In the genomic region with DNA sequence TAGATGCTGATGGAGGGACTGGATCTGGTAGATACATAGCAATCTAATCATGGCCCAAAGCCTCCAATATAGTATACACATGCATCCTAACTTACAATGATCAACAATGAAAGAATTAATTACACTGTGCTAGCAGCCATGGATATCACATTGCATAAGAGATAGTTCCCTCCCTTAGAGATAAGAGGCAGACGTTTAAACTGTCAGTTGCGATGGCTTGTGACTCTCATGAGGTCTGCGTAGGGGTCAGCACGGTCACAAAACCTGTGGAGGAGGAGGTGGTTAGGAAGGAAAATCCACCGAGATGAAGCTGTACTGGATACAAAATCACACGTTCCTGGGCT, we compare ENCODE assay signal across 8 cellular contexts. TPM values are rescaled to one million over a fixed set of nuclear protein-coding genes. Genes with fewer than 3 reads are reported as not detected.
A peak's percentile ranks its signal among the peaks of the same experiment; 100 is the strongest.
DNase-seq lines count a peak whose midpoint lies in the region; ATAC-seq, FAIRE-seq and TF ChIP-seq lines count a peak whose summit lies in the region.

No MANE protein-coding gene starts in this region.

- H2BK5ac ChIP-seq in mesenchymal stem cell (ENCODE audit: low read depth, low read length, poor library complexity, severe bottlenecking), result no peak overlapping the region

- CTCF ChIA-PET in GM12878 (lab: Yijun Ruan, JAX), result interaction anchor here (0.6 to 5.0 kb wide), 13 partner anchors 9 to 204 kb away, joined by 3 to 33 read pairs (median 4); no protein-coding TSS in a partner anchor

- peak overlapping the region; percentile 71 for H3K9ac ChIP-seq in GM12878 (ENCODE audit: control insufficient read depth, insufficient read depth, low read length)
- peak overlapping the region; percentile 85 for H3K9ac ChIP-seq in mesenchymal stem cell (ENCODE audit: low read length)

- no peak for TF ChIP-seq RAD21 in GM12878 (IDR thresholded peaks at IDR 0.05; ENCODE audit: insufficient read depth, low read depth, low read length)

- H2BK12ac ChIP-seq in mesenchymal stem cell (ENCODE audit: low read length in 2 of 2), result peak overlapping the region in 1 of 2 experiments; percentile 27

- H3K36me3 ChIP-seq in cardiac muscle cell, result no peaks in the 10 kb centered on the region
- H3K36me3 ChIP-seq in GM12878 (ENCODE audit: control insufficient read depth in 2 of 2, insufficient read depth in 2 of 2, low read length in 1 of 2), result no peaks in the 10 kb centered on the region
- no peaks in the 10 kb centered on the region for H3K36me3 ChIP-seq in mesenchymal stem cell (ENCODE audit: control insufficient read depth in 1 of 2, insufficient read depth in 2 of 2, low read depth in 1 of 2, low read length in 2 of 2)
- no peaks in the 10 kb centered on the region for H3K36me3 ChIP-seq in vagina

- in situ Hi-C loops in GM12878 (cut with MboI), result no loop called here

- RAD21 ChIA-PET in GM12878 (lab: Charles Lee; ENCODE audit: unreplicated experiment), result interaction anchor here (0.7 to 3.7 kb wide), 13 partner anchors 9 to 492 kb away, joined by 3 to 53 read pairs (median 4); partner anchors contain the start of genes PTPN4 and TMEM185B

- H3K4me3 ChIP-seq in cardiac muscle cell, result peak overlapping the region; percentile 65
- peak overlapping the region; percentile 91; the same call in 1 of the 2 replicates for H3K4me3 ChIP-seq in GM12878
- H3K4me3 ChIP-seq in mesenchymal stem cell (ENCODE audit: insufficient read depth in 1 of 2, low read depth in 1 of 2, low read length in 2 of 2), result peak overlapping the region; percentile 69 to 96
- H3K4me3 ChIP-seq in vagina, result peak overlapping the region; percentile 75 to 99

- WGBS in GM12878 (ENCODE audit: insufficient coverage, insufficient replicate concordance, low lambda C conversion rate, missing lambda C conversion rate), result 41% methylated on average over 6 of the region's 6 CpGs
- 13% methylated on average over 6 of the region's 6 CpGs for WGBS in mesenchymal stem cell

- no peak overlapping the region for H4K91ac ChIP-seq in mesenchymal stem cell (ENCODE audit: low read length)

- H2AFZ ChIP-seq in GM12878 (ENCODE audit: control insufficient read depth, low read depth, low read length) (peak overlapping the region; percentile 67), mesenchymal stem cell (ENCODE audit: low read depth, low read length) (peak overlapping the region; percentile 43)

- no peak for TF ChIP-seq CTCF in cardiac muscle cell (IDR thresholded peaks at IDR 0.05; ENCODE audit: low read depth, low read length)
- TF ChIP-seq CTCF in GM12878 (IDR thresholded peaks at IDR 0.05 in 2 of 3, conservative IDR thresholded peaks at IDR 0.05 in 1 of 3; ENCODE audit: control insufficient read depth in 2 of 3, extremely low read depth in 1 of 3, insufficient read depth in 1 of 3, low read depth in 3 of 3, low read length in 3 of 3), result no peak
- TF ChIP-seq CTCF in vagina (IDR thresholded peaks at IDR 0.05), result no peak

- DNase-seq in cardiac muscle cell (ENCODE audit: low read depth in 1 of 2, low spot score in 1 of 2), result no peak
- DNase-seq in left cardiac atrium, result no peak
- DNase-seq in GM12878 (ENCODE audit: low read depth, low spot score), result no peak
- DNase-seq in mesenchymal stem cell, result no peak
- no peak for DNase-seq in vagina (ENCODE audit: extremely low spot score in 2 of 2)
- DNase-seq in islet precursor cell, result no peak
- no peak for DNase-seq in stimulated activated CD4-positive, alpha-beta T cell treated with anti-CD3 and anti-CD28 coated beads, Interleukin-1b, Interleukin-23, amount 100 ng/mL, for 48 hours
- DNase-seq in activated CD4-positive, alpha-beta T cell treated with anti-CD3 and anti-CD28 coated beads, Interleukin-2, amount 50 U/mL, for 1 hour, result no peak

- no peak overlapping the region for H2AK5ac ChIP-seq in mesenchymal stem cell (ENCODE audit: low read length, severe bottlenecking)

- ATAC-seq in left cardiac atrium (no peak), GM12878 (no peak)

- H3K4ac ChIP-seq in mesenchymal stem cell (ENCODE audit: low read depth in 1 of 2, low read length in 2 of 2), result no peak overlapping the region

- no TSS peak for BruUV-seq in GM12878 (replicated peaks; lab: Mats Ljungman, UMichigan)

- TF ChIP-seq POLR2A in GM12878 (IDR thresholded peaks at IDR 0.05; ENCODE audit: low read depth, low read length) (no peak), vagina (IDR thresholded peaks at IDR 0.05) (no peak)

- H2BK120ac ChIP-seq in mesenchymal stem cell (ENCODE audit: low read depth, low read length), result no peak overlapping the region

- no peak overlapping the region for H3K14ac ChIP-seq in mesenchymal stem cell (ENCODE audit: low read length in 2 of 2)

- TF ChIP-seq EP300 in GM12878 (IDR thresholded peaks at IDR 0.05; ENCODE audit: borderline replicate concordance in 1 of 2, control insufficient read depth in 1 of 2, low read depth in 2 of 2, low read length in 2 of 2), result no peak

- H3K9me3 ChIP-seq in cardiac muscle cell (ENCODE audit: low read depth) (no peaks in the 10 kb centered on the region), GM12878 (replicated peaks; ENCODE audit: control insufficient read depth, insufficient read depth, low read length) (peaks cover 3% of the 10 kb centered on the region; the same call in 1 of the 3 replicates), mesenchymal stem cell (ENCODE audit: control insufficient read depth, low read length) (no peaks in the 10 kb centered on the region), vagina (no peaks in the 10 kb centered on the region)

- H3K4me2 ChIP-seq in GM12878 (ENCODE audit: control insufficient read depth, insufficient read depth) (peak overlapping the region; percentile 94), mesenchymal stem cell (ENCODE audit: low read length, poor library complexity, severe bottlenecking) (peak overlapping the region; percentile 87)

- POLR2A ChIA-PET in GM12878 (lab: Charles Lee), result interaction anchor here (0.6 to 2.6 kb wide), 10 partner anchors 12 to 685 kb away, joined by 3 to 22 read pairs (median 4); partner anchors contain the start of genes PTPN4 and TMEM185B

- H3K27ac ChIP-seq in cardiac muscle cell (no peak overlapping the region), GM12878 (ENCODE audit: control insufficient read depth, insufficient read depth) (no peak overlapping the region), mesenchymal stem cell (ENCODE audit: low read length, poor library complexity, severe bottlenecking) (no peak overlapping the region), vagina (peak overlapping the region; percentile 86)

- H4K20me1 ChIP-seq in GM12878 (ENCODE audit: control insufficient read depth, insufficient read depth), result no peaks in the 10 kb centered on the region

- no peak for FAIRE-seq in GM12878 (lab: Jason Lieb, UNC)

- H4K8ac ChIP-seq in mesenchymal stem cell (ENCODE audit: low read length), result peak overlapping the region; percentile 19

- peaks cover 8% of the 10 kb centered on the region for H3K79me1 ChIP-seq in mesenchymal stem cell (replicated peaks; ENCODE audit: low read length, poor library complexity, severe bottlenecking)

- H3K79me2 ChIP-seq in GM12878 (ENCODE audit: control insufficient read depth, insufficient read depth, low read length), result peaks cover 32% of the 10 kb centered on the region

- H3K18ac ChIP-seq in mesenchymal stem cell (ENCODE audit: low read depth in 1 of 2, low read length in 2 of 2), result peak overlapping the region; percentile 1 to 35

- SMC1A ChIA-PET in GM12878 (lab: Charles Lee; ENCODE audit: uncharacterized antibody, unreplicated experiment), result interaction anchor here (0.5 to 4.0 kb wide), 16 partner anchors 9 to 91 kb away, joined by 3 to 35 read pairs (median 4); no protein-coding TSS in a partner anchor

- intact Hi-C loops in left cardiac atrium (cut with DNase I) (loop anchor here in 1 of 2 donors (5.0 kb wide), 2 partner anchors 40 to 60 kb away; no protein-coding TSS in a partner anchor), GM12878 (cut with micrococcal nuclease; ENCODE audit: unreplicated experiment) (loop anchor here (1.0 to 2.0 kb wide), 4 partner anchors 21 to 61 kb away; partner anchors contain the start of gene TMEM185B), vagina (cut with DNase I) (no loop called here)

- H3K23ac ChIP-seq in mesenchymal stem cell (ENCODE audit: low read length in 2 of 2), result no peak overlapping the region

- no peak overlapping the region for H2BK15ac ChIP-seq in mesenchymal stem cell (ENCODE audit: low read depth, poor library complexity, severe bottlenecking)

- H3K4me1 ChIP-seq in cardiac muscle cell (ENCODE audit: low read depth), result no peaks in the 10 kb centered on the region
- H3K4me1 ChIP-seq in GM12878 (ENCODE audit: control insufficient read depth, insufficient read depth, low read length), result peaks cover 7% of the 10 kb centered on the region; the same call in 1 of the 2 replicates
- H3K4me1 ChIP-seq in mesenchymal stem cell (ENCODE audit: control insufficient read depth, insufficient read depth, low read depth, low read length), result peaks cover 12% of the 10 kb centered on the region
- peaks cover 54% of the 10 kb centered on the region for H3K4me1 ChIP-seq in vagina

- H3K27me3 ChIP-seq in cardiac muscle cell (peaks cover 27% of the 10 kb centered on the region), GM12878 (replicated peaks in 1 of 2; ENCODE audit: control insufficient read depth in 2 of 2, insufficient read depth in 2 of 2, low read length in 1 of 2) (no peaks in the 10 kb centered on the region), mesenchymal stem cell (ENCODE audit: control insufficient read depth in 1 of 2, insufficient read depth in 1 of 2, low read length in 2 of 2) (peaks cover 5 to 12% of the 10 kb centered on the region in 2 experiments), vagina (no peaks in the 10 kb centered on the region)

RNA-seq across cellular contexts. Expression of gene RALB, which starts 0.8 kb away (rescaled TPM):
- total RNA-seq in cardiac muscle cell, result 26.5 and 31.4 TPM in 2 replicates
- polyA plus RNA-seq in cardiac muscle cell, result 39.0 and 50.8 TPM in 2 replicates
- 10 to 100 TPM; 52.5 to 54.7 TPM for total RNA-seq in left cardiac atrium
- 11.1 and 12.0 TPM in 2 replicates for total RNA-seq in GM12878 (2013; cell fraction: nucleolus; rRNA removed)
- total RNA-seq in GM12878 (2014; rRNA removed), result 21.3 and 26.6 TPM in 2 replicates
- total RNA-seq in GM12878 (2014; rRNA removed; fragmentation: Illumina TruSeq; extraction: Trizol), result 23.5 and 24.7 TPM in 2 replicates
- 21.7 and 22.5 TPM in 2 replicates for total RNA-seq in GM12878 (2021)
- polyA plus RNA-seq in GM12878 (2011; ENCODE audit: low read depth), result 25.6 TPM
- polyA plus RNA-seq in GM12878 (2011; rRNA removed), result 39.9 and 58.5 TPM in 2 replicates
- 23.2 and 27.7 TPM in 2 replicates for polyA plus RNA-seq in GM12878 (2011; cell fraction: cytosol; rRNA removed)
- 12.5 and 12.6 TPM in 2 replicates for polyA plus RNA-seq in GM12878 (2011; cell fraction: nucleus; rRNA removed)
- polyA plus RNA-seq in GM12878 (2012), result 33.2 and 42.0 TPM in 2 replicates
- polyA plus RNA-seq in GM12878 (2014; fragmentation: Illumina TruSeq; extraction: Trizol), result 36.6 and 40.7 TPM in 2 replicates
- 10 to 100 TPM in 1 of 2 experiments, 1 to 10 TPM in 1; 8.3 to 15.9 TPM for polyA plus RNA-seq in GM12878 (2014; fragmentation: Nextera tagmentation; extraction: Ambion mirVana)
- polyA plus RNA-seq in GM12878 (2014; rRNA removed), result 18.6 and 23.6 TPM in 2 replicates
- polyA plus RNA-seq in GM12878 (2016; fragmentation: Nextera tagmentation; extraction: Ambion mirVana), result 10 to 100 TPM; 47.6 to 54.0 TPM
- polyA minus RNA-seq in GM12878 (2011; rRNA and poly(A)+ RNA removed), result 14.6 and 17.8 TPM in 2 replicates
- 7.1 and 10.8 TPM in 2 replicates for polyA minus RNA-seq in GM12878 (2011; cell fraction: cytosol; rRNA and poly(A)+ RNA removed)
- 3.9 and 6.3 TPM in 2 replicates for polyA minus RNA-seq in GM12878 (2011; cell fraction: nucleus; rRNA and poly(A)+ RNA removed)
- 50.6 TPM for polyA plus RNA-seq in mesenchymal stem cell (2013, experiment 1 of 2)
- 51.3 TPM for polyA plus RNA-seq in mesenchymal stem cell (2013, experiment 2 of 2)
- total RNA-seq in vagina, result 44.0 TPM

RNA-seq across cellular contexts. Expression of gene TMEM185B, which starts 28.6 kb away (rescaled TPM):
- total RNA-seq in cardiac muscle cell (32.9 and 43.4 TPM in 2 replicates), left cardiac atrium (10 to 100 TPM; 22.2 to 24.7 TPM), GM12878 (2014; rRNA removed) (17.2 and 18.0 TPM in 2 replicates), GM12878 (2014; rRNA removed; fragmentation: Illumina TruSeq; extraction: Trizol) (7.3 and 7.6 TPM in 2 replicates), GM12878 (2021) (19.7 and 20.9 TPM in 2 replicates), vagina (29.5 TPM)
- polyA plus RNA-seq in cardiac muscle cell (21.3 and 25.0 TPM in 2 replicates), GM12878 (2011; rRNA removed) (5.5 and 8.7 TPM in 2 replicates), GM12878 (2014; fragmentation: Illumina TruSeq; extraction: Trizol) (18.1 and 19.4 TPM in 2 replicates), GM12878 (2014; fragmentation: Nextera tagmentation; extraction: Ambion mirVana) (1 to 10 TPM; 2.4 to 3.2 TPM), GM12878 (2014; rRNA removed) (12.5 and 14.1 TPM in 2 replicates), GM12878 (2016; fragmentation: Nextera tagmentation; extraction: Ambion mirVana) (10 to 100 TPM; 16.5 to 17.5 TPM)
- total RNA-seq in GM12878 (2013; cell fraction: nucleolus; rRNA removed), result 24.6 and 27.0 TPM in 2 replicates
- polyA plus RNA-seq in GM12878 (2011; ENCODE audit: low read depth), result 7.1 TPM
- polyA plus RNA-seq in GM12878 (2011; cell fraction: cytosol; rRNA removed), result 9.9 and 12.3 TPM in 2 replicates
- 20.8 and 23.2 TPM in 2 replicates for polyA plus RNA-seq in GM12878 (2011; cell fraction: nucleus; rRNA removed)
- 10.4 and 13.4 TPM in 2 replicates for polyA plus RNA-seq in GM12878 (2012)
- polyA minus RNA-seq in GM12878 (2011; rRNA and poly(A)+ RNA removed), result 10.8 and 12.3 TPM in 2 replicates
- polyA minus RNA-seq in GM12878 (2011; cell fraction: cytosol; rRNA and poly(A)+ RNA removed), result 4.2 and 4.3 TPM in 2 replicates
- polyA minus RNA-seq in GM12878 (2011; cell fraction: nucleus; rRNA and poly(A)+ RNA removed), result 14.5 and 25.3 TPM in 2 replicates
- polyA plus RNA-seq in mesenchymal stem cell (2013, experiment 1 of 2), result 24.4 TPM
- 24.2 TPM for polyA plus RNA-seq in mesenchymal stem cell (2013, experiment 2 of 2)
